Comparison of ENCODE assay signal across 15 cellular contexts in the genomic region with DNA sequence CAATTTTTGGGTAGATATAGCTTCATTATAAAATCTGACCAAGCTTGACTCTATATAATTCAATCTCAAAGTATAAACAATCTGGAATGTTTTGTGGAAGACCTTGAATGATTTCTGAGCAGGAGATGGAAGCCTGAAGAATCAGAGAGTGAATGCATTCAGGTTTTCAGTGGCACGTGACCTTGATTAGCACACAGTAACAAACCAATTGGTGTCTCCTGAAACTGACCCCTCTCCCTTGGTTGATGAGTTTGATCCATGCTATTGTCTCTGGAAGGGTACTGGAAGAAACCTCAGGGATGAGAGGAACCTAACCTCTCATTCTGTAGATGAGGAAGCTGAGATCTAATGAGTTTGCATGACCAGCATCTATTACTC. TPM values are rescaled to one million over a fixed set of nuclear protein-coding genes. Genes with fewer than 3 reads are reported as not detected.
DNase-seq lines count a peak whose midpoint lies in the region; ATAC-seq and TF ChIP-seq lines count a peak whose summit lies in the region.
"Had no signal": no experiment of that assay in that cellular context is flagged by ENCODE, and none has a peak within 500 bp of the region (broad histone marks: within the 10 kb centered on the region; RNA-seq: fewer than 3 reads in every experiment).

No MANE protein-coding gene starts in this region.

- H3K4me1 ChIP-seq in GM23338 (ENCODE audit: insufficient read depth) (no peaks in the 10 kb centered on the region), HUES48 (ENCODE audit: control insufficient read depth, insufficient read depth, low read length) (peaks cover 11% of the 10 kb centered on the region), mesendoderm (ENCODE audit: control insufficient read depth, low read depth, low read length) (no peaks in the 10 kb centered on the region)

- no peak overlapping the region for H2BK120ac ChIP-seq in mesendoderm (ENCODE audit: low read depth, low read length)

- ATAC-seq in GM23338: peak; percentile 29
- ATAC-seq: Right ventricle myocardium inferior had no signal

- H4K8ac ChIP-seq in mesendoderm (ENCODE audit: low read depth, low read length): no peak overlapping the region

- no peak overlapping the region for H3K4ac ChIP-seq in mesendoderm (ENCODE audit: low read depth, low read length)

- no peak overlapping the region for H3K56ac ChIP-seq in mesendoderm (ENCODE audit: low read length)

- H3K27me3 ChIP-seq in GM23338 (ENCODE audit: insufficient read depth) (no peaks in the 10 kb centered on the region), HUES48 (ENCODE audit: control insufficient read depth, insufficient read depth, low read length) (no peaks in the 10 kb centered on the region), mesendoderm (ENCODE audit: insufficient read depth, low read length, poor library complexity) (no peaks in the 10 kb centered on the region)
- H3K27me3 ChIP-seq: BLaER1 had no signal

- no peaks in the 10 kb centered on the region for H3K79me1 ChIP-seq in mesendoderm (ENCODE audit: low read length)

- H3K4me2 ChIP-seq in GM23338 (no peak overlapping the region), mesendoderm (ENCODE audit: low read length) (no peak overlapping the region)

- H3K18ac ChIP-seq in mesendoderm (ENCODE audit: low read length): no peak overlapping the region

- H3K79me2 ChIP-seq in GM23338 (replicated peaks; ENCODE audit: insufficient read depth) (no peaks in the 10 kb centered on the region), mesendoderm (ENCODE audit: control insufficient read depth, insufficient read depth, low read length) (no peaks in the 10 kb centered on the region)

- H2AK5ac ChIP-seq in mesendoderm (ENCODE audit: low read length): no peak overlapping the region

- H3K27ac ChIP-seq in GM23338 (ENCODE audit: low read depth): no peak overlapping the region
- H3K27ac ChIP-seq in HUES48 (ENCODE audit: low read depth, low read length): peak overlapping the region; percentile 43
- peak overlapping the region; percentile 56 for H3K27ac ChIP-seq in VCaP
- H3K27ac ChIP-seq in mesendoderm (ENCODE audit: low read depth, low read length): no peak overlapping the region
- H3K27ac ChIP-seq: BLaER1, HL-60, KMS-11 had no signal

- H3K9me3 Mint-ChIP-seq in GM23338: peaks cover under 1% of the 10 kb centered on the region; the same call in 1 of the 3 replicates
- H3K9me3 Mint-ChIP-seq: CD4-positive, alpha-beta T cell had no signal

- H3K9me3 ChIP-seq in HUES48 (ENCODE audit: control insufficient read depth, insufficient read depth, low read length): no peaks in the 10 kb centered on the region
- H3K9me3 ChIP-seq: BLaER1 had no signal

- DNase-seq in GM23338 (ENCODE audit: low spot score) (no peak), mesendoderm (peak; percentile 47), NCI-H187 (lab: John Stamatoyannopoulos, UW) (no peak), amygdala (lab: John Stamatoyannopoulos, UW) (no peak), NCI-H1930 (lab: John Stamatoyannopoulos, UW) (no peak)
- DNase-seq: NCI-H2227 treated with DMSO at 0.1 percent for 48 hours, NCI-H510A had no signal

- no peak overlapping the region for H3K4me3 ChIP-seq in GM23338
- H3K4me3 ChIP-seq in HUES48 (ENCODE audit: low read depth, low read length): 0 out of 2 replicates have a peak overlapping the region, but pooled peaks have one; percentile 8
- H3K4me3 ChIP-seq in mesendoderm (ENCODE audit: low read length): no peak overlapping the region
- H3K4me3 ChIP-seq: BLaER1 had no signal

- no peaks in the 10 kb centered on the region for H3K36me3 ChIP-seq in GM23338 (ENCODE audit: insufficient read depth)
- H3K36me3 ChIP-seq in HUES48 (ENCODE audit: control insufficient read depth, insufficient read depth, low read length): no peaks in the 10 kb centered on the region
- no peaks in the 10 kb centered on the region for H3K36me3 ChIP-seq in mesendoderm (ENCODE audit: control insufficient read depth, insufficient read depth, low read length)
- H3K36me3 ChIP-seq: BLaER1 had no signal

- H2BK5ac ChIP-seq in mesendoderm (ENCODE audit: low read length): no peak overlapping the region

- H3K9ac ChIP-seq in HUES48 (ENCODE audit: low read depth, low read length) (no peak overlapping the region), mesendoderm (ENCODE audit: low read length) (no peak overlapping the region)
- H3K9ac ChIP-seq: BLaER1, KMS-11 had no signal

- H2BK15ac ChIP-seq in mesendoderm (replicated peaks; ENCODE audit: low read depth): no peak overlapping the region

- H4K5ac ChIP-seq in mesendoderm (ENCODE audit: low read length): no peak overlapping the region

- H2AFZ ChIP-seq in GM23338: no peak overlapping the region

- H3K4me3 Mint-ChIP-seq in GM23338: no peak overlapping the region
- H3K4me3 Mint-ChIP-seq: CD4-positive, alpha-beta T cell had no signal

- peaks cover 1% of the 10 kb centered on the region; the same call in 1 of the 3 replicates for H3K36me3 Mint-ChIP-seq in GM23338 (ENCODE audit: low read depth)

- no peak overlapping the region for H3K27ac Mint-ChIP-seq in GM23338
- H3K27ac Mint-ChIP-seq: CD4-positive, alpha-beta T cell had no signal

- H3K23ac ChIP-seq in mesendoderm (ENCODE audit: low read length): no peak overlapping the region

- no CpG with 5 or more reads among the region's 1 CpG for WGBS in mesendoderm (ENCODE audit: extremely low coverage, insufficient coverage, low lambda C conversion rate)

- no peaks in the 10 kb centered on the region for H4K20me1 ChIP-seq in GM23338 (replicated peaks; ENCODE audit: insufficient read depth)
- H4K20me1 ChIP-seq: BLaER1 had no signal

- H3F3A ChIP-seq in GM23338 (replicated peaks; ENCODE audit: low read depth): no peaks in the 10 kb centered on the region

- H3K9me2 ChIP-seq in GM23338 (ENCODE audit: insufficient read depth): 0 out of 2 replicates have a peak, but pooled peaks cover 4% of the 10 kb centered on the region

- TF ChIP-seq CTCF in GM23338 (conservative IDR thresholded peaks at IDR 0.05; ENCODE audit: low read depth in 2 of 2): no peak
- no peak for TF ChIP-seq CTCF in VCaP (conservative IDR thresholded peaks at IDR 0.05)

- peaks cover 4% of the 10 kb centered on the region for H3K27me3 Mint-ChIP-seq in GM23338 (ENCODE audit: insufficient read depth, low read depth, poor library complexity)

- peaks cover 13% of the 10 kb centered on the region for H3K4me1 Mint-ChIP-seq in GM23338

TF ChIP-seq in GM23338, 12 proteins besides CTCF, POLR2A, EP300 and RAD21 (continues in another document):
- no peak for TF ChIP-seq EZH2 (IDR thresholded peaks at IDR 0.05; ENCODE audit: low read depth, unreplicated experiment)
- TF ChIP-seq, protein P1, sequence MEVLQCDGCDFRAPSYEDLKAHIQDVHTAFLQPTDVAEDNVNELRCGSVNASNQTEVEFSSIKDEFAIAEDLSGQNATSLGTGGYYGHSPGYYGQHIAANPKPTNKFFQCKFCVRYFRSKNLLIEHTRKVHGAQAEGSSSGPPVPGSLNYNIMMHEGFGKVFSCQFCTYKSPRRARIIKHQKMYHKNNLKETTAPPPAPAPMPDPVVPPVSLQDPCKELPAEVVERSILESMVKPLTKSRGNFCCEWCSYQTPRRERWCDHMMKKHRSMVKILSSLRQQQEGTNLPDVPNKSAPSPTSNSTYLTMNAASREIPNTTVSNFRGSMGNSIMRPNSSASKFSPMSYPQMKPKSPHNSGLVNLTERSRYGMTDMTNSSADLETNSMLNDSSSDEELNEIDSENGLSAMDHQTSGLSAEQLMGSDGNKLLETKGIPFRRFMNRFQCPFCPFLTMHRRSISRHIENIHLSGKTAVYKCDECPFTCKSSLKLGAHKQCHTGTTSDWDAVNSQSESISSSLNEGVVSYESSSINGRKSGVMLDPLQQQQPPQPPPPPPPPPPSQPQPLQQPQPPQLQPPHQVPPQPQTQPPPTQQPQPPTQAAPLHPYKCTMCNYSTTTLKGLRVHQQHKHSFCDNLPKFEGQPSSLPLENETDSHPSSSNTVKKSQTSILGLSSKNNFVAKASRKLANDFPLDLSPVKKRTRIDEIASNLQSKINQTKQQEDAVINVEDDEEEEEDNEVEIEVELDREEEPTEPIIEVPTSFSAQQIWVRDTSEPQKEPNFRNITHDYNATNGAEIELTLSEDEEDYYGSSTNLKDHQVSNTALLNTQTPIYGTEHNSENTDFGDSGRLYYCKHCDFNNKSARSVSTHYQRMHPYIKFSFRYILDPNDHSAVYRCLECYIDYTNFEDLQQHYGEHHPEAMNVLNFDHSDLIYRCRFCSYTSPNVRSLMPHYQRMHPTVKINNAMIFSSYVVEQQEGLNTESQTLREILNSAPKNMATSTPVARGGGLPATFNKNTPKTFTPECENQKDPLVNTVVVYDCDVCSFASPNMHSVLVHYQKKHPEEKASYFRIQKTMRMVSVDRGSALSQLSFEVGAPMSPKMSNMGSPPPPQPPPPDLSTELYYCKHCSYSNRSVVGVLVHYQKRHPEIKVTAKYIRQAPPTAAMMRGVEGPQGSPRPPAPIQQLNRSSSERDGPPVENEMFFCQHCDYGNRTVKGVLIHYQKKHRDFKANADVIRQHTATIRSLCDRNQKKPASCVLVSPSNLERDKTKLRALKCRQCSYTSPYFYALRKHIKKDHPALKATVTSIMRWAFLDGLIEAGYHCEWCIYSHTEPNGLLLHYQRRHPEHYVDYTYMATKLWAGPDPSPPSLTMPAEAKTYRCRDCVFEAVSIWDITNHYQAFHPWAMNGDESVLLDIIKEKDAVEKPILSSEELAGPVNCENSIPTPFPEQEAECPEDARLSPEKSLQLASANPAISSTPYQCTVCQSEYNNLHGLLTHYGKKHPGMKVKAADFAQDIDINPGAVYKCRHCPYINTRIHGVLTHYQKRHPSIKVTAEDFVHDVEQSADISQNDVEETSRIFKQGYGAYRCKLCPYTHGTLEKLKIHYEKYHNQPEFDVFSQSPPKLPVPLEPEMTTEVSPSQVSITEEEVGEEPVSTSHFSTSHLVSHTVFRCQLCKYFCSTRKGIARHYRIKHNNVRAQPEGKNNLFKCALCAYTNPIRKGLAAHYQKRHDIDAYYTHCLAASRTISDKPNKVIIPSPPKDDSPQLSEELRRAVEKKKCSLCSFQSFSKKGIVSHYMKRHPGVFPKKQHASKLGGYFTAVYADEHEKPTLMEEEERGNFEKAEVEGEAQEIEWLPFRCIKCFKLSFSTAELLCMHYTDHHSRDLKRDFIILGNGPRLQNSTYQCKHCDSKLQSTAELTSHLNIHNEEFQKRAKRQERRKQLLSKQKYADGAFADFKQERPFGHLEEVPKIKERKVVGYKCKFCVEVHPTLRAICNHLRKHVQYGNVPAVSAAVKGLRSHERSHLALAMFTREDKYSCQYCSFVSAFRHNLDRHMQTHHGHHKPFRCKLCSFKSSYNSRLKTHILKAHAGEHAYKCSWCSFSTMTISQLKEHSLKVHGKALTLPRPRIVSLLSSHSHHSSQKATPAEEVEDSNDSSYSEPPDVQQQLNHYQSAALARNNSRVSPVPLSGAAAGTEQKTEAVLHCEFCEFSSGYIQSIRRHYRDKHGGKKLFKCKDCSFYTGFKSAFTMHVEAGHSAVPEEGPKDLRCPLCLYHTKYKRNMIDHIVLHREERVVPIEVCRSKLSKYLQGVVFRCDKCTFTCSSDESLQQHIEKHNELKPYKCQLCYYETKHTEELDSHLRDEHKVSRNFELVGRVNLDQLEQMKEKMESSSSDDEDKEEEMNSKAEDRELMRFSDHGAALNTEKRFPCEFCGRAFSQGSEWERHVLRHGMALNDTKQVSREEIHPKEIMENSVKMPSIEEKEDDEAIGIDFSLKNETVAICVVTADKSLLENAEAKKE (CRISPR knock-in tag; IDR thresholded peaks at IDR 0.05): no peak

RNA-seq across cellular contexts. Expression of a gene that starts 39.6 kb away (rescaled TPM):
- total RNA-seq in GM23338 (2014; rRNA removed; shearing (Covaris generic)): 1.2 and 1.7 TPM in 2 replicates
- polyA plus RNA-seq in GM23338 (2016; fragmentation: Nextera tagmentation; extraction: Ambion mirVana): 0.36 and 0.83 TPM in 2 replicates
- 0.52 TPM for polyA plus RNA-seq in mesendoderm (2013, experiment 1 of 2)
- polyA plus RNA-seq in mesendoderm (2013, experiment 2 of 2): 0.80 TPM
- total RNA-seq: CD4-positive, alpha-beta T cell; HT-29 had no signal

Comparison
In these comparisons a context has a peak if more than half of its experiments do, and no peak if none do; other contexts are left out.
1. H3K27ac ChIP-seq: peak in HUES48 (single experiment) and VCaP (single experiment); none in GM23338 (single experiment) and mesendoderm (single experiment).